In genomic region chr7:109479388-109479787, GRCh38 we compare ENCODE assay signal across 17 cellular contexts.
A peak's percentile ranks its signal among the peaks of the same experiment; 100 is the strongest.
DNase-seq lines count a peak whose midpoint lies in the region; ATAC-seq and TF ChIP-seq lines count a peak whose summit lies in the region.
"Had no signal": no experiment of that assay in that cellular context is flagged by ENCODE, and none has a peak within 500 bp of the region (broad histone marks: within the 10 kb centered on the region; RNA-seq: fewer than 3 reads in every experiment).

No MANE protein-coding gene starts in this region.

- DNase-seq in NCI-H2081 (lab: John Stamatoyannopoulos, UW): peak; percentile 1 to 22
- DNase-seq in NCI-H2081 treated with DMSO at 0.1 percent for 48 hours (lab: John Stamatoyannopoulos, UW): no peak
- no peak for DNase-seq in HCT116 (ENCODE audit: low read depth, low spot score)
- peak; percentile 11 for DNase-seq in PC-3
- no peak for DNase-seq in left lung
- DNase-seq in activated T-helper 1 cell treated with anti-CD3 and anti-CD28 coated beads, Interleukin-12 subunit alpha, Interleukin-12 subunit beta, Interleukin-2, Interleukin-4 antibody, amounts not matched to agents 30 ng/mL and 10 ng/mL and 1 ng/mL, durations not matched to agents 14 hours and 24 hours and 36 hours (ENCODE audit: low spot score): no peak
- DNase-seq in activated naive CD4-positive, alpha-beta T cell treated with anti-CD3 and anti-CD28 coated beads, Interleukin-2, amount 50 U/mL, for 16 hours: no peak
- DNase-seq: activated CD4-positive, alpha-beta T cell treated with anti-CD3 and anti-CD28 coated beads, Interleukin-2, amount 10 ng/mL, durations not matched to agents 24 days and 14 days; activated T-cell treated with anti-CD3 and anti-CD28 coated beads, Interleukin-2, amount 50 U/mL, for 4 hours; CD8-positive, alpha-beta memory T cell; cerebellar nuclear complex; MG63; natural killer cell; NCI-H345 had no signal

- ATAC-seq in HCT116 (peak; percentile 88), PC-3 (peak; percentile 86), left lung (peak; percentile 57), HG03095 (IDR thresholded peaks at IDR 0.05; ENCODE audit: unreplicated experiment) (no peak)
- ATAC-seq: activated T-cell treated with anti-CD3 and anti-CD28 coated beads, Interleukin-2, amount 50 U/mL, for 4 hours; gastroesophageal sphincter; natural killer cell had no signal

- H3K4me1 ChIP-seq in HCT116 (ENCODE audit: control insufficient read depth in 1 of 2, insufficient read depth in 2 of 2, low read length in 2 of 2): no peaks in the 10 kb centered on the region
- no peaks in the 10 kb centered on the region for H3K4me1 ChIP-seq in PC-3 (ENCODE audit: insufficient read depth, low read length)
- H3K4me1 ChIP-seq in left lung: no peaks in the 10 kb centered on the region
- H3K4me1 ChIP-seq: gastroesophageal sphincter had no signal

- no peak overlapping the region for H3K4me3 Mint-ChIP-seq in activated T-helper 1 cell treated with anti-CD3 and anti-CD28 coated beads, Interleukin-12 subunit alpha, Interleukin-12 subunit beta, Interleukin-2, Interleukin-4 antibody, amounts not matched to agents 30 ng/mL and 10 ng/mL and 1 ng/mL, durations not matched to agents 14 hours and 24 hours and 36 hours
- H3K4me3 Mint-ChIP-seq: activated CD4-positive, alpha-beta T cell treated with anti-CD3 and anti-CD28 coated beads, Interleukin-2, amount 10 ng/mL, durations not matched to agents 24 days and 14 days; activated T-cell treated with anti-CD3 and anti-CD28 coated beads, Interleukin-2, amount 50 U/mL, for 4 hours; CD8-positive, alpha-beta memory T cell; natural killer cell had no signal

- TF ChIP-seq CTCF in HCT116 (IDR thresholded peaks at IDR 0.05 in 2 of 3, conservative IDR thresholded peaks at IDR 0.05 in 1 of 3; ENCODE audit: borderline replicate concordance in 1 of 3, insufficient read depth in 1 of 3, low read depth in 2 of 3, low read length in 2 of 3) (peak; percentile 10 to 37 (median 24); a peak in 3 of 6 replicates), PC-3 (conservative IDR thresholded peaks at IDR 0.05; ENCODE audit: low read depth, low read length) (peak; percentile 29; the same call in 1 of the 2 replicates), left lung (IDR thresholded peaks at IDR 0.05) (no peak)

- no peak overlapping the region for H3K9ac ChIP-seq in HCT116 (ENCODE audit: low read length)
- no peak overlapping the region for H3K9ac ChIP-seq in PC-3 (ENCODE audit: low read length)

- no peaks in the 10 kb centered on the region for H3K27me3 Mint-ChIP-seq in activated T-helper 1 cell treated with anti-CD3 and anti-CD28 coated beads, Interleukin-12 subunit alpha, Interleukin-12 subunit beta, Interleukin-2, Interleukin-4 antibody, amounts not matched to agents 30 ng/mL and 10 ng/mL and 1 ng/mL, durations not matched to agents 14 hours and 24 hours and 36 hours (ENCODE audit: insufficient read depth)
- H3K27me3 Mint-ChIP-seq: activated CD4-positive, alpha-beta T cell treated with anti-CD3 and anti-CD28 coated beads, Interleukin-2, amount 10 ng/mL, durations not matched to agents 24 days and 14 days; CD8-positive, alpha-beta memory T cell had no signal

- H3F3A ChIP-seq in PC-3 (ENCODE audit: low read length, unreplicated experiment): no peaks in the 10 kb centered on the region

- H3K36me3 ChIP-seq in HCT116 (ENCODE audit: control insufficient read depth in 1 of 2, insufficient read depth in 2 of 2, low read length in 2 of 2): no peaks in the 10 kb centered on the region
- H3K36me3 ChIP-seq in PC-3 (ENCODE audit: low read depth, low read length): no peaks in the 10 kb centered on the region
- no peaks in the 10 kb centered on the region for H3K36me3 ChIP-seq in left lung
- H3K36me3 ChIP-seq: gastroesophageal sphincter, MG63 had no signal

- no peaks in the 10 kb centered on the region for H3K4me1 Mint-ChIP-seq in activated T-helper 1 cell treated with anti-CD3 and anti-CD28 coated beads, Interleukin-12 subunit alpha, Interleukin-12 subunit beta, Interleukin-2, Interleukin-4 antibody, amounts not matched to agents 30 ng/mL and 10 ng/mL and 1 ng/mL, durations not matched to agents 14 hours and 24 hours and 36 hours (ENCODE audit: low read depth)
- H3K4me1 Mint-ChIP-seq: activated CD4-positive, alpha-beta T cell treated with anti-CD3 and anti-CD28 coated beads, Interleukin-2, amount 10 ng/mL, durations not matched to agents 24 days and 14 days; CD8-positive, alpha-beta memory T cell; natural killer cell had no signal

- H3K27ac Mint-ChIP-seq in activated T-helper 1 cell treated with anti-CD3 and anti-CD28 coated beads, Interleukin-12 subunit alpha, Interleukin-12 subunit beta, Interleukin-2, Interleukin-4 antibody, amounts not matched to agents 30 ng/mL and 10 ng/mL and 1 ng/mL, durations not matched to agents 14 hours and 24 hours and 36 hours: no peak overlapping the region
- H3K27ac Mint-ChIP-seq: activated CD4-positive, alpha-beta T cell treated with anti-CD3 and anti-CD28 coated beads, Interleukin-2, amount 10 ng/mL, durations not matched to agents 24 days and 14 days; CD8-positive, alpha-beta memory T cell; natural killer cell had no signal

- CTCF ChIA-PET in HCT116 (lab: Charles Lee) (interaction anchor here (0.6 kb wide), 1 partner anchor 147 kb away, joined by 3 read pairs; no protein-coding TSS in a partner anchor), PC-3 (lab: Charles Lee) (no interaction called here)

- no peaks in the 10 kb centered on the region for H3K9me3 Mint-ChIP-seq in activated T-helper 1 cell treated with anti-CD3 and anti-CD28 coated beads, Interleukin-12 subunit alpha, Interleukin-12 subunit beta, Interleukin-2, Interleukin-4 antibody, amounts not matched to agents 30 ng/mL and 10 ng/mL and 1 ng/mL, durations not matched to agents 14 hours and 24 hours and 36 hours
- H3K9me3 Mint-ChIP-seq: activated CD4-positive, alpha-beta T cell treated with anti-CD3 and anti-CD28 coated beads, Interleukin-2, amount 10 ng/mL, durations not matched to agents 24 days and 14 days had no signal

- POLR2A ChIA-PET in HCT116 (lab: Charles Lee) (no interaction called here), PC-3 (lab: Charles Lee; ENCODE audit: unreplicated experiment) (no interaction called here)

- H2AFZ ChIP-seq in HCT116 (ENCODE audit: low read depth, low read length, poor library complexity, severe bottlenecking): no peak overlapping the region
- H2AFZ ChIP-seq in PC-3 (ENCODE audit: low read length): no peak overlapping the region

- H4K20me1 ChIP-seq in HCT116 (ENCODE audit: insufficient read depth): no peaks in the 10 kb centered on the region
- H4K20me1 ChIP-seq in PC-3 (ENCODE audit: low read length): no peaks in the 10 kb centered on the region

- RAD21 ChIA-PET in HCT116 (lab: Charles Lee; ENCODE audit: low non-redundant PET in 1 of 2, low total read pairs in 2 of 2, uncharacterized antibody in 2 of 2, unreplicated experiment in 2 of 2): no interaction called here

- H3K4me2 ChIP-seq in HCT116 (ENCODE audit: low read length): no peak overlapping the region
- no peak overlapping the region for H3K4me2 ChIP-seq in PC-3 (ENCODE audit: low read length)

- BruUV-seq in HCT116 (replicated peaks; lab: Mats Ljungman, UMichigan): no TSS peak
- BruUV-seq in PC-3 (replicated peaks; lab: Mats Ljungman, UMichigan): no TSS peak

- no peak overlapping the region for H3K27ac ChIP-seq in HCT116 (ENCODE audit: low read depth, low read length)
- no peak overlapping the region for H3K27ac ChIP-seq in PC-3 (ENCODE audit: low read length)
- H3K27ac ChIP-seq in left lung: no peak overlapping the region
- H3K27ac ChIP-seq: gastroesophageal sphincter, RWPE1 had no signal

- H3K27me3 ChIP-seq in HCT116 (ENCODE audit: insufficient read depth, low read length) (no peaks in the 10 kb centered on the region), PC-3 (ENCODE audit: low read length) (no peaks in the 10 kb centered on the region), left lung (no peaks in the 10 kb centered on the region)
- H3K27me3 ChIP-seq: gastroesophageal sphincter, MG63 had no signal

- no peaks in the 10 kb centered on the region for H3K36me3 Mint-ChIP-seq in activated T-helper 1 cell treated with anti-CD3 and anti-CD28 coated beads, Interleukin-12 subunit alpha, Interleukin-12 subunit beta, Interleukin-2, Interleukin-4 antibody, amounts not matched to agents 30 ng/mL and 10 ng/mL and 1 ng/mL, durations not matched to agents 14 hours and 24 hours and 36 hours (ENCODE audit: low read depth)
- H3K36me3 Mint-ChIP-seq: CD8-positive, alpha-beta memory T cell; natural killer cell had no signal

- H3K9me2 ChIP-seq in HCT116 (ENCODE audit: insufficient read depth) (no peaks in the 10 kb centered on the region), PC-3 (replicated peaks; ENCODE audit: low read length) (no peaks in the 10 kb centered on the region)

- H3K9me3 ChIP-seq in HCT116 (ENCODE audit: control insufficient read depth in 1 of 2, insufficient read depth in 1 of 2, low read depth in 1 of 2, low read length in 2 of 2): no peaks in the 10 kb centered on the region
- no peaks in the 10 kb centered on the region; the same call in 1 of the 2 replicates for H3K9me3 ChIP-seq in PC-3 (ENCODE audit: low read length)
- H3K9me3 ChIP-seq in left lung: no peaks in the 10 kb centered on the region
- H3K9me3 ChIP-seq: gastroesophageal sphincter, MG63 had no signal

- peak; percentile 44 for TF ChIP-seq RAD21 in HCT116 (IDR thresholded peaks at IDR 0.05; ENCODE audit: low read depth)

- no peaks in the 10 kb centered on the region for H3K79me2 ChIP-seq in HCT116 (ENCODE audit: insufficient read depth, low read length)
- no peaks in the 10 kb centered on the region for H3K79me2 ChIP-seq in PC-3 (ENCODE audit: low read length)

- TF ChIP-seq POLR2A in HCT116 (IDR thresholded peaks at IDR 0.05; ENCODE audit: borderline replicate concordance, extremely low read depth, insufficient read depth, insufficient read length): no peak

- H3K4me3 ChIP-seq in HCT116 (replicated peaks in 1 of 2; ENCODE audit: low read depth in 1 of 2, low read length in 2 of 2) (no peak overlapping the region), PC-3 (ENCODE audit: low read length) (no peak overlapping the region), left lung (no peak overlapping the region)
- H3K4me3 ChIP-seq: gastroesophageal sphincter, MG63 had no signal

- intact Hi-C loops in HCT116 (cut with micrococcal nuclease): loop anchor here (10.0 kb wide), 1 partner anchor 495 kb away; no protein-coding TSS in a partner anchor
- intact Hi-C loops in PC-3 (cut with micrococcal nuclease): loop anchor here (2.0 kb wide), 1 partner anchor 363 kb away; no protein-coding TSS in a partner anchor
- intact Hi-C loops in left lung (cut with DNase I): no loop called here
- intact Hi-C loops in activated T-helper 1 cell treated with anti-CD3 and anti-CD28 coated beads, Interleukin-12 subunit alpha, Interleukin-12 subunit beta, Interleukin-2, Interleukin-4 antibody, amounts not matched to agents 30 ng/mL and 10 ng/mL and 1 ng/mL, durations not matched to agents 14 hours and 24 hours and 36 hours (cut with micrococcal nuclease): no loop called here

TF ChIP-seq in HCT116, 20 proteins besides CTCF, POLR2A, EP300 and RAD21 (continues in another document):
- TF ChIP-seq, protein P1, sequence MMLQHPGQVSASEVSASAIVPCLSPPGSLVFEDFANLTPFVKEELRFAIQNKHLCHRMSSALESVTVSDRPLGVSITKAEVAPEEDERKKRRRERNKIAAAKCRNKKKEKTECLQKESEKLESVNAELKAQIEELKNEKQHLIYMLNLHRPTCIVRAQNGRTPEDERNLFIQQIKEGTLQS (IDR thresholded peaks at IDR 0.05): no peak
- TF ChIP-seq EGR1 (IDR thresholded peaks at IDR 0.05; ENCODE audit: low read depth): no peak
- TF ChIP-seq ELF1 (IDR thresholded peaks at IDR 0.05; ENCODE audit: borderline replicate concordance, low read depth): no peak

Comparison
In these comparisons a context has a peak if more than half of its experiments do, and no peak if none do; other contexts are left out.
1. DNase-seq: peak in NCI-H2081 (2 of 2) and PC-3 (single experiment); none in NCI-H2081 treated with DMSO at 0.1 percent for 48 hours (single experiment), HCT116 (single experiment), left lung (0 of 2), activated T-helper 1 cell treated with anti-CD3 and anti-CD28 coated beads, Interleukin-12 subunit alpha, Interleukin-12 subunit beta, Interleukin-2, Interleukin-4 antibody, amounts not matched to agents 30 ng/mL and 10 ng/mL and 1 ng/mL, durations not matched to agents 14 hours and 24 hours and 36 hours (single experiment) and activated naive CD4-positive, alpha-beta T cell treated with anti-CD3 and anti-CD28 coated beads, Interleukin-2, amount 50 U/mL, for 16 hours (single experiment).
2. CTCF ChIP-seq: peak in HCT116 (3 of 3) and PC-3 (single experiment); none in left lung (0 of 2).
3. intact Hi-C loops: an anchor here in HCT116 (10.0 kb wide) and PC-3 (2.0 kb wide); none called in left lung and activated T-helper 1 cell treated with anti-CD3 and anti-CD28 coated beads, Interleukin-12 subunit alpha, Interleukin-12 subunit beta, Interleukin-2, Interleukin-4 antibody, amounts not matched to agents 30 ng/mL and 10 ng/mL and 1 ng/mL, durations not matched to agents 14 hours and 24 hours and 36 hours.